8 cellular contexts compared by ENCODE assay signal in the genomic region with DNA sequence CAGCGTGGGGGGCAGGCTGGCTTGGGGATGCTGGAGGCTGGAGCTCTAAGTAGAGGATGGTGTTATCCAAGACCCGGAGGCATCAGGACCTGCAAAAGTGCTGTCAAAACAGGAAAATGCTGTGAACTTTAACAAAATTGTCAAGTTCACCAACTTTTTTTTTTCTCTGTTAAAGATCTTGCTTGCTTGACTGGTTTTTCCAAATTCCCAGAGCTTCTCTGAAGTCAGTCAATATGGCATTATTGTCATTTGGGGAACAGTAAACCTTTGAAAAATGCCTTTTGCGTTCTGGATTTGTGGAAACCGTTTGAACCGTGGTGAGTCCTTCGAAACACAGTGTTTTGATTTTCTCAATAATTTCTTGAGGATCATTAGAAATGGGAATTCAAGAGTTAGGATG.
"Had no signal": no experiment of that assay in that cellular context is flagged by ENCODE, and none has a peak within 500 bp of the region (broad histone marks: within the 10 kb centered on the region; RNA-seq: fewer than 3 reads in every experiment).

No MANE protein-coding gene starts in this region.

- H3K4me1 ChIP-seq: HAP-1 had no signal

- H3K27ac ChIP-seq: GM23248, HL-60 had no signal

- H3K4me3 Mint-ChIP-seq: HFFc6 had no signal

- DNase-seq: GM23248, GOT3, H7, HFFc6, IMR-90 had no signal

- H2AFZ ChIP-seq: GM23248 had no signal

- H3K9me3 ChIP-seq: HAP-1 had no signal

- H3K9me3 Mint-ChIP-seq: HFFc6 had no signal

- H3K9ac ChIP-seq: GM23248 had no signal

- H3K4me3 ChIP-seq: GM23248, HAP-1, K562 had no signal

- H3K36me3 ChIP-seq: HAP-1 had no signal

- H3K27ac Mint-ChIP-seq: HFFc6 had no signal
